In genomic region chr12:76486011-76486410, GRCh38 we compare ENCODE assay signal across 14 cellular contexts.
A peak's percentile ranks its signal among the peaks of the same experiment; 100 is the strongest.
DNase-seq lines count a peak whose midpoint lies in the region; ATAC-seq and TF ChIP-seq lines count a peak whose summit lies in the region.
"Had no signal": no experiment of that assay in that cellular context is flagged by ENCODE, and none has a peak within 500 bp of the region (broad histone marks: within the 10 kb centered on the region; RNA-seq: fewer than 3 reads in every experiment).

No MANE protein-coding gene starts in this region.

- intact Hi-C loops in heart left ventricle (cut with DNase I) = no loop called here

- DNase-seq in T-cell (no peak), epithelial cell of proximal tubule (ENCODE audit: low read depth) (peak; percentile 51), left kidney (ENCODE audit: low read depth, low spot score) (peak; percentile 12), renal cortical epithelial cell (ENCODE audit: low read depth) (peak; percentile 80), heart left ventricle (no peak)
- DNase-seq: Caco-2; CD8-positive, alpha-beta memory T cell; DND-41; GDM1 had no signal

- H3K36me3 ChIP-seq in heart left ventricle = peaks cover 0 to 29% (median 10%) of the 10 kb centered on the region in 9 donors

- no peaks in the 10 kb centered on the region for H3K9me3 ChIP-seq in heart left ventricle
- H3K9me3 ChIP-seq: A549, Caco-2 had no signal

- CTCF ChIA-PET in T-cell (lab: Charles Lee) = interaction anchor here in 1 of 2 donors (0.6 kb wide), 2 partner anchors 78 to 116 kb away, joined by 3 to 8 read pairs; no protein-coding TSS in a partner anchor

- POLR2A ChIA-PET in T-cell (lab: Charles Lee) = no interaction called here

- TF ChIP-seq CTCF in epithelial cell of proximal tubule (conservative IDR thresholded peaks at IDR 0.05; ENCODE audit: low read depth, low read length) (no peak), heart left ventricle (IDR thresholded peaks at IDR 0.05) (no peak)

- H3K27me3 Mint-ChIP-seq in T-cell = no peaks in the 10 kb centered on the region
- H3K27me3 Mint-ChIP-seq: CD8-positive, alpha-beta memory T cell had no signal

- H3K4me1 ChIP-seq in heart left ventricle = peaks cover 0 to 5% (median 0%) of the 10 kb centered on the region in 12 donors
- H3K4me1 ChIP-seq: Caco-2 had no signal

- no peak overlapping the region for H3K4me3 Mint-ChIP-seq in T-cell
- H3K4me3 Mint-ChIP-seq: CD8-positive, alpha-beta memory T cell had no signal

- no peaks in the 10 kb centered on the region for H3K9me3 Mint-ChIP-seq in T-cell
- H3K9me3 Mint-ChIP-seq: CD8-positive, alpha-beta memory T cell had no signal

- peaks cover 30% of the 10 kb centered on the region for H3K36me3 Mint-ChIP-seq in T-cell

- no peak for ATAC-seq in T-cell (replicated peaks in 1 of 4)
- ATAC-seq in heart left ventricle = no peak
- ATAC-seq in GM18498 (IDR thresholded peaks at IDR 0.05; ENCODE audit: unreplicated experiment) = no peak
- no peak for ATAC-seq in HG02870 (IDR thresholded peaks at IDR 0.05; ENCODE audit: unreplicated experiment)
- ATAC-seq: A549, HCT116 had no signal

- H3K4me1 Mint-ChIP-seq in T-cell = peaks cover 31 to 40% (median 36%) of the 10 kb centered on the region in 3 donors

- no peak for TF ChIP-seq POLR2A in heart left ventricle (IDR thresholded peaks at IDR 0.05)

- WGBS in heart left ventricle, 4 donors = 87 to 90% (median 88%) methylated on average over 2 of the region's 2 CpGs

- no peak overlapping the region for H3K27ac ChIP-seq in heart left ventricle
- H3K27ac ChIP-seq: A549, HL-60 had no signal

- no peak overlapping the region for H3K4me3 ChIP-seq in epithelial cell of proximal tubule (ENCODE audit: low read depth, low read length)
- H3K4me3 ChIP-seq in heart left ventricle = no peak overlapping the region
- H3K4me3 ChIP-seq: A549 had no signal

- H3K27ac Mint-ChIP-seq in T-cell = peak overlapping the region; percentile 28 to 52

- H3K27me3 ChIP-seq in heart left ventricle = no peaks in the 10 kb centered on the region

Comparison
In these comparisons a context has a peak if more than half of its experiments do, and no peak if none do; other contexts are left out.
1. DNase-seq: peak in epithelial cell of proximal tubule (single experiment), left kidney (single experiment) and renal cortical epithelial cell (single experiment); none in T-cell (0 of 34) and heart left ventricle (0 of 5).